In genomic region chr4:95049838-95050237, GRCh38 we compare ENCODE assay signal across 28 cellular contexts.
A peak's percentile ranks its signal among the peaks of the same experiment; 100 is the strongest.
DNase-seq lines count a peak whose midpoint lies in the region; ATAC-seq and TF ChIP-seq lines count a peak whose summit lies in the region.
"Had no signal": no experiment of that assay in that cellular context is flagged by ENCODE, and none has a peak within 500 bp of the region (broad histone marks: within the 10 kb centered on the region; RNA-seq: fewer than 3 reads in every experiment).

No MANE protein-coding gene starts in this region.

- ATAC-seq in HG02981 (IDR thresholded peaks at IDR 0.05; ENCODE audit: unreplicated experiment) (no peak), natural killer cell (no peak)
- ATAC-seq: T-cell had no signal

- H3K4me1 ChIP-seq in adipocyte (ENCODE audit: control insufficient read depth, insufficient read depth, low read length) = peaks cover 6% of the 10 kb centered on the region
- peaks cover 28% of the 10 kb centered on the region for H3K4me1 ChIP-seq in neural progenitor cell
- peaks cover 19% of the 10 kb centered on the region for H3K4me1 ChIP-seq in smooth muscle cell (ENCODE audit: low read depth)
- no peaks in the 10 kb centered on the region for H3K4me1 ChIP-seq in PC-9 (replicated peaks; ENCODE audit: insufficient read depth)

- H3K36me3 ChIP-seq in adipocyte (ENCODE audit: control insufficient read depth, insufficient read depth, low read length, severe bottlenecking) (no peaks in the 10 kb centered on the region), neural progenitor cell (no peaks in the 10 kb centered on the region), smooth muscle cell (ENCODE audit: low read depth) (no peaks in the 10 kb centered on the region), PC-9 (ENCODE audit: low read depth) (no peaks in the 10 kb centered on the region)
- H3K36me3 ChIP-seq: tibial nerve had no signal

- no peaks in the 10 kb centered on the region for H3K9me3 ChIP-seq in adipocyte (ENCODE audit: control insufficient read depth, low read length)
- H3K9me3 ChIP-seq in neural progenitor cell (ENCODE audit: low read depth) = no peaks in the 10 kb centered on the region
- no peaks in the 10 kb centered on the region for H3K9me3 ChIP-seq in smooth muscle cell (replicated peaks; ENCODE audit: low read depth)
- no peaks in the 10 kb centered on the region for H3K9me3 ChIP-seq in PC-9 (ENCODE audit: insufficient read depth, low read depth)
- H3K9me3 ChIP-seq: Caco-2, tibial nerve had no signal

- H3K36me3 Mint-ChIP-seq in neural progenitor cell (peaks cover 2% of the 10 kb centered on the region), natural killer cell (no peaks in the 10 kb centered on the region)
- H3K36me3 Mint-ChIP-seq: T-cell had no signal

- H3K9me3 Mint-ChIP-seq in neural progenitor cell (no peaks in the 10 kb centered on the region), natural killer cell (no peaks in the 10 kb centered on the region)
- H3K9me3 Mint-ChIP-seq: activated T-cell treated with anti-CD3 and anti-CD28 coated beads, Interleukin-2, amount 50 U/mL, for 24 hours; dendritic cell treated with granulocyte-macrophage colony-stimulating factor and Interleukin-4, amounts not matched to agents 40 ng/mL and 50 ng/mL, for 4 days; nephron; stimulated activated naive CD8-positive, alpha-beta T cell treated with anti-CD3 and anti-CD28 coated beads, Interleukin-15, Interleukin-2, amounts not matched to agents 100 ng/mL and 50 ng/mL, for 24 hours; T-cell had no signal

- H3K27me3 ChIP-seq in adipocyte (replicated peaks; ENCODE audit: control insufficient read depth, insufficient read depth, low read length) (no peaks in the 10 kb centered on the region), neural progenitor cell (no peaks in the 10 kb centered on the region), smooth muscle cell (ENCODE audit: low read depth) (no peaks in the 10 kb centered on the region), PC-9 (ENCODE audit: insufficient read depth, low read depth) (no peaks in the 10 kb centered on the region)
- H3K27me3 ChIP-seq: tibial nerve had no signal

- no peak overlapping the region for H3K27ac ChIP-seq in neural progenitor cell
- H3K27ac ChIP-seq in smooth muscle cell (ENCODE audit: low read depth) = no peak overlapping the region
- H3K27ac ChIP-seq in PC-9 = no peak overlapping the region

- H3K27me3 Mint-ChIP-seq in neural progenitor cell (ENCODE audit: insufficient read depth, low read depth) (no peaks in the 10 kb centered on the region), natural killer cell (ENCODE audit: low read depth in 2 of 2) (no peaks in the 10 kb centered on the region)
- H3K27me3 Mint-ChIP-seq: activated T-cell treated with anti-CD3 and anti-CD28 coated beads, Interleukin-2, amount 50 U/mL, for 24 hours; B cell; dendritic cell treated with granulocyte-macrophage colony-stimulating factor and Interleukin-4, amounts not matched to agents 40 ng/mL and 50 ng/mL, for 4 days; progenitor cell of endocrine pancreas; stimulated activated naive CD8-positive, alpha-beta T cell treated with anti-CD3 and anti-CD28 coated beads, Interleukin-15, Interleukin-2, amounts not matched to agents 100 ng/mL and 50 ng/mL, for 24 hours; T-cell had no signal

- H3K4me2 ChIP-seq in neural progenitor cell (no peak overlapping the region), smooth muscle cell (no peak overlapping the region), PC-9 (no peak overlapping the region)

- H3K4me3 Mint-ChIP-seq in neural progenitor cell (peak overlapping the region; percentile 42), natural killer cell (no peak overlapping the region)
- H3K4me3 Mint-ChIP-seq: activated T-cell treated with anti-CD3 and anti-CD28 coated beads, Interleukin-2, amount 50 U/mL, for 24 hours; B cell; dendritic cell treated with granulocyte-macrophage colony-stimulating factor and Interleukin-4, amounts not matched to agents 40 ng/mL and 50 ng/mL, for 4 days; nephron; stimulated activated naive CD8-positive, alpha-beta T cell treated with anti-CD3 and anti-CD28 coated beads, Interleukin-15, Interleukin-2, amounts not matched to agents 100 ng/mL and 50 ng/mL, for 24 hours; T-cell had no signal

- H3K9me2 ChIP-seq in PC-9 (ENCODE audit: insufficient read depth) = no peaks in the 10 kb centered on the region

- POLR2A ChIA-PET in PC-9 (lab: Charles Lee; ENCODE audit: unreplicated experiment) = no interaction called here

- H4K20me1 ChIP-seq in neural progenitor cell (ENCODE audit: low read depth) (no peaks in the 10 kb centered on the region), smooth muscle cell (ENCODE audit: low read depth) (no peaks in the 10 kb centered on the region), PC-9 (ENCODE audit: insufficient read depth) (no peaks in the 10 kb centered on the region)

- intact Hi-C loops in PC-9 (cut with micrococcal nuclease; ENCODE audit: unreplicated experiment) = no loop called here
- intact Hi-C loops in natural killer cell (cut with micrococcal nuclease) = no loop called here

- CTCF ChIA-PET in PC-9 (lab: Charles Lee) = no interaction called here

- H3K4me1 Mint-ChIP-seq in neural progenitor cell = peaks cover 53% of the 10 kb centered on the region
- H3K4me1 Mint-ChIP-seq in natural killer cell = no peaks in the 10 kb centered on the region
- H3K4me1 Mint-ChIP-seq: B cell, T-cell had no signal

- H3K27ac Mint-ChIP-seq in neural progenitor cell (peak overlapping the region; percentile 61), natural killer cell (no peak overlapping the region)
- H3K27ac Mint-ChIP-seq: activated T-cell treated with anti-CD3 and anti-CD28 coated beads, Interleukin-2, amount 50 U/mL, for 24 hours; B cell; dendritic cell treated with granulocyte-macrophage colony-stimulating factor and Interleukin-4, amounts not matched to agents 40 ng/mL and 50 ng/mL, for 4 days; progenitor cell of endocrine pancreas; stimulated activated naive CD8-positive, alpha-beta T cell treated with anti-CD3 and anti-CD28 coated beads, Interleukin-15, Interleukin-2, amounts not matched to agents 100 ng/mL and 50 ng/mL, for 24 hours; T-cell had no signal

- H3K4me3 ChIP-seq in adipocyte (ENCODE audit: low read length) (no peak overlapping the region), neural progenitor cell (no peak overlapping the region), smooth muscle cell (no peak overlapping the region), PC-9 (no peak overlapping the region)
- H3K4me3 ChIP-seq: tibial nerve had no signal

- DNase-seq in DMS 273 (lab: John Stamatoyannopoulos, UW; ENCODE audit: unreplicated experiment) (peak; percentile 80), adipocyte (ENCODE audit: low read depth) (peak; percentile 76), fibroblast of peridontal ligament (ENCODE audit: extremely low read depth) (peak; percentile 80), neural progenitor cell (ENCODE audit: low spot score) (no peak), smooth muscle cell (lab: John Stamatoyannopoulos, UW; ENCODE audit: unreplicated experiment) (no peak), PC-9 (no peak), natural killer cell (no peak)
- DNase-seq: activated CD4-positive, alpha-beta T cell treated with anti-CD3 and anti-CD28 coated beads for 1 hour; activated naive CD4-positive, alpha-beta T cell; activated T-cell treated with anti-CD3 and anti-CD28 coated beads, Interleukin-2, amount 50 U/mL, for 24 hours; Caco-2; EL; foreskin melanocyte; kidney glomerular epithelial cell; MM.1S; NCI-H146; NCI-H82; Right ventricle myocardium superior; small intestine; stimulated activated CD4-positive, alpha-beta T cell treated with anti-CD3 and anti-CD28 coated beads, Interleukin-4, amount 100 ng/mL, for 1 hour; T-cell had no signal

- no TSS peak for BruUV-seq in PC-9 (replicated peaks; lab: Mats Ljungman, UMichigan)

- no peaks in the 10 kb centered on the region for H3K79me2 ChIP-seq in neural progenitor cell (ENCODE audit: low read depth)
- H3K79me2 ChIP-seq in smooth muscle cell (ENCODE audit: low read depth) = no peaks in the 10 kb centered on the region
- no peaks in the 10 kb centered on the region for H3K79me2 ChIP-seq in PC-9 (ENCODE audit: low read depth)

- H2AFZ ChIP-seq in neural progenitor cell (replicated peaks) = no peak overlapping the region
- no peak overlapping the region for H2AFZ ChIP-seq in smooth muscle cell (ENCODE audit: low read depth)
- H2AFZ ChIP-seq in PC-9 = no peak overlapping the region

- TF ChIP-seq CTCF in neural progenitor cell (IDR thresholded peaks at IDR 0.05) = no peak
- no peak for TF ChIP-seq CTCF in smooth muscle cell (IDR thresholded peaks at IDR 0.05; ENCODE audit: borderline replicate concordance, insufficient read depth, poor library complexity, severe bottlenecking)
- TF ChIP-seq CTCF in PC-9 (conservative IDR thresholded peaks at IDR 0.05) = no peak
- no peak for TF ChIP-seq CTCF in natural killer cell (IDR thresholded peaks at IDR 0.05)

- H3K9ac ChIP-seq in adipocyte (ENCODE audit: low read length) (no peak overlapping the region), neural progenitor cell (no peak overlapping the region), smooth muscle cell (ENCODE audit: low read depth) (no peak overlapping the region)

- H3F3A ChIP-seq in neural progenitor cell (ENCODE audit: low read depth) = peaks cover 10% of the 10 kb centered on the region
- H3F3A ChIP-seq in smooth muscle cell (ENCODE audit: low read depth) = no peaks in the 10 kb centered on the region
- H3F3A ChIP-seq in PC-9 (ENCODE audit: insufficient read depth, low read depth) = no peaks in the 10 kb centered on the region

Comparison
In these comparisons a context has a peak if more than half of its experiments do, and no peak if none do; other contexts are left out.
1. DNase-seq: peak in DMS 273 (single experiment), adipocyte (single experiment) and fibroblast of peridontal ligament (single experiment); none in neural progenitor cell (single experiment), smooth muscle cell (single experiment), PC-9 (0 of 2) and natural killer cell (single experiment).